25 cellular contexts compared by ENCODE assay signal in the genomic region with DNA sequence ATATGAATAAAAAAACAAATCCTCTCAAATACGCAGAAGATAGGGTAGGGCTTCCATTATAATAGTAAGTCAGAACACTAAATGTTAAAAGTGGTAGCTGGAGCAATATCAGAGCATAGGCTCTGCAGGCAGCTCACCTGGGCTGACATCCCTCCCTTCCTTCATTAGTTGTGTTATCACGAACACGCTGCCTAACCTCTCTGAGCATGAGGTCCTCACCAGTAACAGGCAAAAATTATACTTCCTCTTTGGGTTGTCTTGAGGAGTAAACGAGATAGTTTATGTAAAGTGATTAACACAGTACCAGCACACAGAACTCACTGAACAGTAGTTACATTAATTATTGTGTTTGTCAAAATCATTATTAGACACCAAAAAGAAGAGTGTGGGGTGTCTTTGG.
DNase-seq lines count a peak whose midpoint lies in the region; ATAC-seq and TF ChIP-seq lines count a peak whose summit lies in the region.
"Had no signal": no experiment of that assay in that cellular context is flagged by ENCODE, and none has a peak within 500 bp of the region (broad histone marks: within the 10 kb centered on the region; RNA-seq: fewer than 3 reads in every experiment).

No MANE protein-coding gene starts in this region.

- no peak for DNase-seq in left ventricle myocardium inferior
- DNase-seq in Right ventricle myocardium superior = no peak
- no peak for DNase-seq in chondrocyte (ENCODE audit: low spot score)
- peak; percentile 79 for DNase-seq in osteoblast (ENCODE audit: insufficient read length, low spot score, missing footprints)
- DNase-seq in NCI-H345 (lab: John Stamatoyannopoulos, UW) = no peak
- DNase-seq in occipital lobe (lab: John Stamatoyannopoulos, UW) = no peak
- DNase-seq in GOT3 (lab: John Stamatoyannopoulos, UW) = no peak
- DNase-seq: CD8-positive, alpha-beta T cell; DMS 273 treated with DMSO at 0.1 percent for 48 hours; DMS79; GM23248; NCI-H1092 treated with DMSO at 0.1 percent for 48 hours; NCI-H1436; NCI-H187; NCI-H2081 treated with DMSO at 0.1 percent for 48 hours; NCI-H2171; NCI-H524 treated with DMSO at 0.1 percent for 48 hours; PC-3; SJCRH30 had no signal

- H3K4me2 ChIP-seq in osteoblast (ENCODE audit: insufficient read depth, low read length) = no peak overlapping the region

- H4K20me1 ChIP-seq in osteoblast (ENCODE audit: insufficient read depth, low read length) = no peaks in the 10 kb centered on the region

- intact Hi-C loops in left ventricle myocardium inferior (cut with micrococcal nuclease) (no loop called here), Right ventricle myocardium superior (cut with DNase I) (no loop called here)

- peaks cover 17% of the 10 kb centered on the region for H3K4me1 Mint-ChIP-seq in chondrocyte (ENCODE audit: low read depth)
- H3K4me1 Mint-ChIP-seq: B cell had no signal

- H3K4me3 ChIP-seq in left ventricle myocardium inferior (no peak overlapping the region), osteoblast (ENCODE audit: insufficient read depth, low read length) (no peak overlapping the region)
- H3K4me3 ChIP-seq: GM23248, HAP-1, SJCRH30 had no signal

- H3K27me3 ChIP-seq in left ventricle myocardium inferior (ENCODE audit: low read depth) (no peaks in the 10 kb centered on the region), osteoblast (ENCODE audit: insufficient read depth, low read length) (no peaks in the 10 kb centered on the region)
- H3K27me3 ChIP-seq: SJCRH30 had no signal

- ATAC-seq in Right ventricle myocardium superior (ENCODE audit: poor library complexity) (no peak), HG02623 (IDR thresholded peaks at IDR 0.05; ENCODE audit: unreplicated experiment) (no peak)
- ATAC-seq: CD8-positive, alpha-beta T cell; PC-3; SK-N-SH treated with all-trans-retinoic acid at 6 μM for 48 hours had no signal

- H3K9me3 ChIP-seq in left ventricle myocardium inferior (replicated peaks) (peaks cover 8% of the 10 kb centered on the region), osteoblast (ENCODE audit: low read depth, low read length) (no peaks in the 10 kb centered on the region)
- H3K9me3 ChIP-seq: HAP-1 had no signal

- H3K9me3 Mint-ChIP-seq in chondrocyte (ENCODE audit: low read depth) = peaks cover 8% of the 10 kb centered on the region

- H2AFZ ChIP-seq in osteoblast (ENCODE audit: low read length) = peak overlapping the region; percentile 28
- H2AFZ ChIP-seq: GM23248 had no signal

- H3K36me3 Mint-ChIP-seq in chondrocyte (ENCODE audit: low read depth) = no peaks in the 10 kb centered on the region
- H3K36me3 Mint-ChIP-seq: CD8-positive, alpha-beta T cell had no signal

- H3K27ac Mint-ChIP-seq in chondrocyte (ENCODE audit: unreplicated experiment) = peak overlapping the region; percentile 25
- H3K27ac Mint-ChIP-seq: B cell; CD8-positive, alpha-beta T cell had no signal

- H3K79me2 ChIP-seq in osteoblast (ENCODE audit: insufficient read depth, low read length) = no peaks in the 10 kb centered on the region

- TF ChIP-seq CTCF in left ventricle myocardium inferior (IDR thresholded peaks at IDR 0.05; ENCODE audit: borderline replicate concordance) (no peak), chondrocyte (IDR thresholded peaks at IDR 0.05) (no peak), osteoblast (IDR thresholded peaks at IDR 0.05; ENCODE audit: extremely low read depth, low read depth, low read length) (no peak)

- peak overlapping the region; percentile 62 for H3K27ac ChIP-seq in left ventricle myocardium inferior (replicated peaks)
- H3K27ac ChIP-seq in osteoblast (ENCODE audit: low read depth, low read length) = no peak overlapping the region
- H3K27ac ChIP-seq: 22Rv1, C4-2B, GM23248, SJCRH30 had no signal

- no peak overlapping the region for H3K4me3 Mint-ChIP-seq in chondrocyte (ENCODE audit: unreplicated experiment)
- H3K4me3 Mint-ChIP-seq: B cell; CD8-positive, alpha-beta T cell had no signal

- H3K4me1 ChIP-seq in left ventricle myocardium inferior (peaks cover 76% of the 10 kb centered on the region), osteoblast (ENCODE audit: insufficient read depth, low read length) (peaks cover 7% of the 10 kb centered on the region)
- H3K4me1 ChIP-seq: HAP-1, SJCRH30 had no signal

- H3K27me3 Mint-ChIP-seq in chondrocyte (ENCODE audit: low read depth) = peaks cover 2% of the 10 kb centered on the region

- H3K36me3 ChIP-seq in left ventricle myocardium inferior (peaks cover 5% of the 10 kb centered on the region), osteoblast (ENCODE audit: insufficient read depth, low read length) (no peaks in the 10 kb centered on the region)
- H3K36me3 ChIP-seq: HAP-1, SJCRH30 had no signal
